In genomic region chr17:58325976-58326468, GRCh38 we compare ENCODE assay signal across 1 cellular context.
TF ChIP-seq lines count a peak whose summit lies in the region.

No MANE protein-coding gene starts in this region.

TF ChIP-seq in H1, 55 proteins besides CTCF, POLR2A, EP300 and RAD21:
- TF ChIP-seq SIN3A (conservative IDR thresholded peaks at IDR 0.05 in 1 of 2, IDR thresholded peaks at IDR 0.05 in 1 of 2; ENCODE audit: low read depth in 1 of 2, low read length in 2 of 2) (no peak), USF2 (IDR thresholded peaks at IDR 0.05; ENCODE audit: low read length) (no peak), MAX (IDR thresholded peaks at IDR 0.05) (0 out of 2 replicates have a peak, but pooled peaks have one; percentile 17), ZNF274 (IDR thresholded peaks at IDR 0.05; ENCODE audit: borderline replicate concordance, extremely low read depth, low read length) (no peak), RBBP5 (IDR thresholded peaks at IDR 0.05; ENCODE audit: borderline replicate concordance, low read depth, low read length) (no peak)
